Comparison of ENCODE assay signal across 15 cellular contexts in the genomic region with DNA sequence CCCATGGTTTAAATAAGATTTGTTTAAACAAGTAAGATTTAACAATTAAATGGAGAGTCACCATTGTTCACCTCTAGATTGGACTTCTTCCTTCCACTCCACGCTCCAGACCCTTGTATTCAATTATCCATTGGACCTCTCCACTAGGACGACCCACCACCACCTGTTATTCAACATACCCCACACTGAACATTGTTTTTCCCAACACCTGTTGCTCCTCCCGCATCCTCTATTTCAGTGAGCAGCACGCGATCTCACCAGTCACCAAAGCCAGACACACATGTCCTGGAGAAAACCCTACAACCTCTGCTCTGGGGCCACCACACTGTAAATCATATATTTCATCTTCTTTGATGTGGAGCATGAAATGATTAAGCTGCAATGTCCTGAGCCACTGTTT. TPM values are rescaled to one million over a fixed set of nuclear protein-coding genes. Genes with fewer than 3 reads are reported as not detected.
DNase-seq lines count a peak whose midpoint lies in the region; ATAC-seq, FAIRE-seq and TF ChIP-seq lines count a peak whose summit lies in the region.
"Had no signal": no experiment of that assay in that cellular context is flagged by ENCODE, and none has a peak within 500 bp of the region (broad histone marks: within the 10 kb centered on the region; RNA-seq: fewer than 3 reads in every experiment).

No MANE protein-coding gene starts in this region.

- ATAC-seq in stimulated activated naive CD8-positive, alpha-beta T cell treated with anti-CD3 and anti-CD28 coated beads, Interleukin-15, amount 100 ng/mL, for 72 hours = no peak
- ATAC-seq in stimulated activated naive CD8-positive, alpha-beta T cell treated with anti-CD3 and anti-CD28 coated beads, Interleukin-15, Interleukin-2, amounts not matched to agents 100 U/mL and 50 U/mL, for 24 hours = no peak
- ATAC-seq in activated B cell treated with CpG ODN at 0.5 μM for 24 hours (ENCODE audit: low read depth) (no peak), upper lobe of right lung (no peak), GM19324 (IDR thresholded peaks at IDR 0.05; ENCODE audit: low FRiP score, unreplicated experiment) (no peak)

- no peak for FAIRE-seq in urothelium cell line (lab: Jason Lieb, UNC)

- H3K4me1 Mint-ChIP-seq in stimulated activated naive CD8-positive, alpha-beta T cell treated with anti-CD3 and anti-CD28 coated beads, Interleukin-15, amount 100 ng/mL, for 72 hours = peaks cover 27% of the 10 kb centered on the region
- H3K4me1 Mint-ChIP-seq in activated B cell treated with CpG ODN at 0.5 μM for 24 hours = peaks cover 18% of the 10 kb centered on the region

- CTCF ChIA-PET in activated B cell treated with CpG ODN at 0.5 μM for 24 hours (lab: Charles Lee) = interaction anchor here (0.7 to 1.3 kb wide), 2 partner anchors 24 to 54 kb away, joined by 3 to 4 read pairs; no protein-coding TSS in a partner anchor

- no peaks in the 10 kb centered on the region for H3K27me3 ChIP-seq in mucosa of rectum (ENCODE audit: control insufficient read depth in 2 of 2, insufficient read depth in 2 of 2, low read length in 2 of 2)
- no peaks in the 10 kb centered on the region for H3K27me3 ChIP-seq in upper lobe of right lung
- H3K27me3 ChIP-seq: breast epithelium, SJSA1 had no signal

- TF ChIP-seq CTCF in activated B cell treated with CpG ODN at 0.5 μM for 24 hours (IDR thresholded peaks at IDR 0.05) = no peak
- TF ChIP-seq CTCF in upper lobe of right lung (IDR thresholded peaks at IDR 0.05) = no peak

- DNase-seq in stimulated activated naive CD8-positive, alpha-beta T cell treated with anti-CD3 and anti-CD28 coated beads, Interleukin-15, amount 100 ng/mL, for 72 hours = no peak
- no peak for DNase-seq in stimulated activated naive CD8-positive, alpha-beta T cell treated with anti-CD3 and anti-CD28 coated beads, Interleukin-15, Interleukin-2, amounts not matched to agents 100 U/mL and 50 U/mL, for 24 hours
- DNase-seq in activated B cell treated with CpG ODN at 0.5 μM for 24 hours (no peak), upper lobe of right lung (no peak), urothelium cell line (ENCODE audit: low spot score) (no peak), SW480 (ENCODE audit: low spot score) (no peak)
- DNase-seq: activated T-cell treated with anti-CD3 and anti-CD28 coated beads, Interleukin-2, amount 50 U/mL, for 1 hour; NCI-H187 treated with DMSO at 0.1 percent for 48 hours had no signal

- H3K36me3 Mint-ChIP-seq in activated B cell treated with CpG ODN at 0.5 μM for 24 hours (ENCODE audit: low read depth) = peaks cover 8% of the 10 kb centered on the region

- H3K9me3 ChIP-seq in mucosa of rectum (ENCODE audit: control insufficient read depth in 2 of 2, low read length in 2 of 2) = no peaks in the 10 kb centered on the region
- H3K9me3 ChIP-seq in upper lobe of right lung = no peaks in the 10 kb centered on the region
- H3K9me3 ChIP-seq: breast epithelium, heart right ventricle had no signal

- intact Hi-C loops in activated B cell treated with CpG ODN at 0.5 μM for 24 hours (cut with micrococcal nuclease) (loop anchor here (1.0 to 10.0 kb wide), 4 partner anchors 29 to 121 kb away; partner anchors contain the start of gene ATP8B2), upper lobe of right lung (cut with DNase I) (no loop called here)

- peaks cover 0 to 4% of the 10 kb centered on the region in 2 donors for H3K36me3 ChIP-seq in mucosa of rectum (ENCODE audit: control insufficient read depth in 2 of 2, insufficient read depth in 2 of 2, low read length in 2 of 2)
- H3K36me3 ChIP-seq in upper lobe of right lung = peaks cover 9% of the 10 kb centered on the region
- H3K36me3 ChIP-seq: breast epithelium had no signal

- no peak overlapping the region for H3K9ac ChIP-seq in mucosa of rectum (ENCODE audit: low read depth in 1 of 2, low read length in 2 of 2)

- H3K9me3 Mint-ChIP-seq in stimulated activated naive CD8-positive, alpha-beta T cell treated with anti-CD3 and anti-CD28 coated beads, Interleukin-15, amount 100 ng/mL, for 72 hours = no peaks in the 10 kb centered on the region
- no peaks in the 10 kb centered on the region for H3K9me3 Mint-ChIP-seq in activated B cell treated with CpG ODN at 0.5 μM for 24 hours
- H3K9me3 Mint-ChIP-seq: stimulated activated naive CD8-positive, alpha-beta T cell treated with anti-CD3 and anti-CD28 coated beads, Interleukin-15, Interleukin-2, amounts not matched to agents 100 ng/mL and 50 ng/mL, for 24 hours had no signal

- H3K4me3 ChIP-seq in mucosa of rectum (ENCODE audit: low read length in 2 of 2) = no peak overlapping the region
- no peak overlapping the region for H3K4me3 ChIP-seq in upper lobe of right lung
- H3K4me3 ChIP-seq: SJSA1 had no signal

- POLR2A ChIA-PET in activated B cell treated with CpG ODN at 0.5 μM for 24 hours (lab: Charles Lee) = no interaction called here

- peak overlapping the region; percentile 92 to 95 for H3K4me3 Mint-ChIP-seq in stimulated activated naive CD8-positive, alpha-beta T cell treated with anti-CD3 and anti-CD28 coated beads, Interleukin-15, amount 100 ng/mL, for 72 hours
- H3K4me3 Mint-ChIP-seq in activated B cell treated with CpG ODN at 0.5 μM for 24 hours = peak overlapping the region; percentile 80

- H3K27ac Mint-ChIP-seq in stimulated activated naive CD8-positive, alpha-beta T cell treated with anti-CD3 and anti-CD28 coated beads, Interleukin-15, amount 100 ng/mL, for 72 hours = peak overlapping the region in 1 of 2 donors; percentile 0
- no peak overlapping the region for H3K27ac Mint-ChIP-seq in activated B cell treated with CpG ODN at 0.5 μM for 24 hours

- peak overlapping the region; percentile 81 to 84 for H3K27ac ChIP-seq in mucosa of rectum (ENCODE audit: low read depth in 2 of 2, low read length in 2 of 2)
- peak overlapping the region; percentile 77 for H3K27ac ChIP-seq in upper lobe of right lung
- H3K27ac ChIP-seq: SJSA1 had no signal

- H3K27me3 Mint-ChIP-seq in stimulated activated naive CD8-positive, alpha-beta T cell treated with anti-CD3 and anti-CD28 coated beads, Interleukin-15, amount 100 ng/mL, for 72 hours = no peaks in the 10 kb centered on the region
- peaks cover 21% of the 10 kb centered on the region for H3K27me3 Mint-ChIP-seq in activated B cell treated with CpG ODN at 0.5 μM for 24 hours

- peaks cover 19 to 37% of the 10 kb centered on the region in 2 donors for H3K4me1 ChIP-seq in mucosa of rectum (ENCODE audit: control insufficient read depth in 2 of 2, insufficient read depth in 2 of 2, low read length in 2 of 2)
- H3K4me1 ChIP-seq in upper lobe of right lung = peaks cover 28% of the 10 kb centered on the region
- H3K4me1 ChIP-seq: breast epithelium had no signal

RNA-seq across cellular contexts. Expression of gene ATP8B2, which starts 28.6 kb away (rescaled TPM):
- 24.3 and 27.3 TPM in 2 replicates for total RNA-seq in activated B cell treated with CpG ODN at 0.5 μM for 24 hours
- 35.2 TPM for total RNA-seq in upper lobe of right lung

RNA-seq across cellular contexts. Expression of gene AQP10, which starts 33.1 kb away (rescaled TPM):
- total RNA-seq in activated B cell treated with CpG ODN at 0.5 μM for 24 hours (not detected in 2 replicates), upper lobe of right lung (0.64 TPM)
- total RNA-seq: mammary epithelial cell, SJSA1 had no signal

RNA-seq across cellular contexts. Expression of gene IL6R, which starts 51.2 kb away (rescaled TPM):
- total RNA-seq in activated B cell treated with CpG ODN at 0.5 μM for 24 hours = 3.3 and 5.1 TPM in 2 replicates
- 60.2 TPM for total RNA-seq in upper lobe of right lung

Comparison
In these comparisons a context has a peak if more than half of its experiments do, and no peak if none do; other contexts are left out.
1. RNA of gene IL6R, which starts 51.2 kb away (total RNA-seq): 60.2 TPM in upper lobe of right lung (single experiment); 3.3 to 5.1 TPM in activated B cell treated with CpG ODN at 0.5 μM for 24 hours; every median in the first group is over 10 times any median in the second.